ENCODE assay signal across 12 cellular contexts in genomic region chr15:77037475-77038209, GRCh38. TPM values are rescaled to one million over a fixed set of nuclear protein-coding genes. Genes with fewer than 3 reads are reported as not detected.
A peak's percentile ranks its signal among the peaks of the same experiment; 100 is the strongest.
DNase-seq lines count a peak whose midpoint lies in the region; ATAC-seq and TF ChIP-seq lines count a peak whose summit lies in the region.
"Had no signal": no experiment of that assay in that cellular context is flagged by ENCODE, and none has a peak within 500 bp of the region (broad histone marks: within the 10 kb centered on the region; RNA-seq: fewer than 3 reads in every experiment).

No MANE protein-coding gene starts in this region.

- TF ChIP-seq CTCF in activated B cell treated with CpG ODN at 0.5 μM for 24 hours (IDR thresholded peaks at IDR 0.05), result no peak

- peaks cover 9% of the 10 kb centered on the region for H3K9me3 Mint-ChIP-seq in activated CD4-positive, alpha-beta T cell treated with anti-CD3 and anti-CD28 coated beads, Interleukin-2, amount 10 ng/mL, durations not matched to agents 7 days and 5 days
- no peaks in the 10 kb centered on the region for H3K9me3 Mint-ChIP-seq in activated B cell treated with CpG ODN at 0.5 μM for 24 hours

- DNase-seq in activated CD4-positive, alpha-beta T cell treated with anti-CD3 and anti-CD28 coated beads, Interleukin-2, amount 10 ng/mL, durations not matched to agents 7 days and 5 days, result no peak
- no peak for DNase-seq in activated CD4-positive, alpha-beta T cell treated with anti-CD3 and anti-CD28 coated beads for 48 hours
- DNase-seq in activated B cell treated with CpG ODN at 0.5 μM for 24 hours (peak; percentile 15), islet precursor cell (peak; percentile 31), H4 (ENCODE audit: low spot score) (no peak), COLO829 (ENCODE audit: low spot score) (no peak)
- DNase-seq in stimulated activated CD8-positive, alpha-beta memory T cell treated with anti-CD3 and anti-CD28 coated beads, Interleukin-4, amount 100 ng/mL, for 48 hours, result peak; percentile 22
- DNase-seq: ACHN; effector memory CD4-positive, alpha-beta T cell; mesendoderm; NCI-H187 had no signal

- ATAC-seq in activated B cell treated with CpG ODN at 0.5 μM for 24 hours (ENCODE audit: low read depth) (no peak), GM18861 (IDR thresholded peaks at IDR 0.05; ENCODE audit: unreplicated experiment) (no peak)

- peaks cover 80% of the 10 kb centered on the region for H3K36me3 Mint-ChIP-seq in activated CD4-positive, alpha-beta T cell treated with anti-CD3 and anti-CD28 coated beads, Interleukin-2, amount 10 ng/mL, durations not matched to agents 7 days and 5 days (ENCODE audit: low read depth)
- peaks cover 52% of the 10 kb centered on the region for H3K36me3 Mint-ChIP-seq in activated B cell treated with CpG ODN at 0.5 μM for 24 hours (ENCODE audit: low read depth)

- H3K27ac Mint-ChIP-seq in activated CD4-positive, alpha-beta T cell treated with anti-CD3 and anti-CD28 coated beads, Interleukin-2, amount 10 ng/mL, durations not matched to agents 7 days and 5 days, result peak overlapping the region; percentile 72
- peak overlapping the region; percentile 62 for H3K27ac Mint-ChIP-seq in activated B cell treated with CpG ODN at 0.5 μM for 24 hours

- CTCF ChIA-PET in activated CD4-positive, alpha-beta T cell treated with anti-CD3 and anti-CD28 coated beads, Interleukin-2, amount 10 ng/mL, durations not matched to agents 7 days and 5 days (lab: Charles Lee), result no interaction called here
- CTCF ChIA-PET in activated B cell treated with CpG ODN at 0.5 μM for 24 hours (lab: Charles Lee), result no interaction called here

- peaks cover 7% of the 10 kb centered on the region for H3K4me1 Mint-ChIP-seq in activated CD4-positive, alpha-beta T cell treated with anti-CD3 and anti-CD28 coated beads, Interleukin-2, amount 10 ng/mL, durations not matched to agents 7 days and 5 days
- H3K4me1 Mint-ChIP-seq in activated B cell treated with CpG ODN at 0.5 μM for 24 hours, result peaks cover 12% of the 10 kb centered on the region

- intact Hi-C loops in activated B cell treated with CpG ODN at 0.5 μM for 24 hours (cut with micrococcal nuclease), result loop anchor here (1.0 kb wide), 1 partner anchor 506 kb away; no protein-coding TSS in a partner anchor

- POLR2A ChIA-PET in activated CD4-positive, alpha-beta T cell treated with anti-CD3 and anti-CD28 coated beads, Interleukin-2, amount 10 ng/mL, durations not matched to agents 7 days and 5 days (lab: Charles Lee), result no interaction called here
- POLR2A ChIA-PET in activated B cell treated with CpG ODN at 0.5 μM for 24 hours (lab: Charles Lee), result no interaction called here

- no peaks in the 10 kb centered on the region for H3K27me3 Mint-ChIP-seq in activated CD4-positive, alpha-beta T cell treated with anti-CD3 and anti-CD28 coated beads, Interleukin-2, amount 10 ng/mL, durations not matched to agents 7 days and 5 days
- H3K27me3 Mint-ChIP-seq in activated B cell treated with CpG ODN at 0.5 μM for 24 hours, result no peaks in the 10 kb centered on the region

- H3K4me3 Mint-ChIP-seq in activated CD4-positive, alpha-beta T cell treated with anti-CD3 and anti-CD28 coated beads, Interleukin-2, amount 10 ng/mL, durations not matched to agents 7 days and 5 days, result peak overlapping the region; percentile 16
- H3K4me3 Mint-ChIP-seq in activated B cell treated with CpG ODN at 0.5 μM for 24 hours, result no peak overlapping the region

RNA-seq across cellular contexts. Expression of gene TSPAN3, which starts 33.3 kb away (rescaled TPM):
- 10 to 100 TPM; 14.5 to 16.7 TPM for total RNA-seq in activated CD4-positive, alpha-beta T cell treated with anti-CD3 and anti-CD28 coated beads, Interleukin-2, amount 10 ng/mL, durations not matched to agents 7 days and 5 days
- 104 and 113 TPM in 2 replicates for total RNA-seq in activated B cell treated with CpG ODN at 0.5 μM for 24 hours
- total RNA-seq in H4 (2014; rRNA removed; shearing (Covaris generic)), result 423 and 537 TPM in 2 replicates

RNA-seq across cellular contexts. Expression of gene PSTPIP1, which starts 42.7 kb away (rescaled TPM):
- 100 to 1,000 TPM; 135 to 176 TPM for total RNA-seq in activated CD4-positive, alpha-beta T cell treated with anti-CD3 and anti-CD28 coated beads, Interleukin-2, amount 10 ng/mL, durations not matched to agents 7 days and 5 days
- 33.7 and 42.7 TPM in 2 replicates for total RNA-seq in activated B cell treated with CpG ODN at 0.5 μM for 24 hours
- 0.19 TPM in 1 of 2 replicates, not detected in the other for total RNA-seq in H4 (2014; rRNA removed; shearing (Covaris generic))

Comparison
In these comparisons a context has a peak if more than half of its experiments do, and no peak if none do; other contexts are left out.
1. DNase-seq: peak in activated B cell treated with CpG ODN at 0.5 μM for 24 hours (single experiment), islet precursor cell (single experiment) and stimulated activated CD8-positive, alpha-beta memory T cell treated with anti-CD3 and anti-CD28 coated beads, Interleukin-4, amount 100 ng/mL, for 48 hours (single experiment); none in activated CD4-positive, alpha-beta T cell treated with anti-CD3 and anti-CD28 coated beads, Interleukin-2, amount 10 ng/mL, durations not matched to agents 7 days and 5 days (single experiment), activated CD4-positive, alpha-beta T cell treated with anti-CD3 and anti-CD28 coated beads for 48 hours (single experiment), H4 (single experiment) and COLO829 (single experiment).
2. RNA of gene PSTPIP1, which starts 42.7 kb away (total RNA-seq): 135 to 176 TPM in activated CD4-positive, alpha-beta T cell treated with anti-CD3 and anti-CD28 coated beads, Interleukin-2, amount 10 ng/mL, durations not matched to agents 7 days and 5 days and 33.7 to 42.7 TPM in activated B cell treated with CpG ODN at 0.5 μM for 24 hours; 0.19 TPM in H4; every median in the first group is over 10 times any median in the second.